ENCODE assay signal across 17 cellular contexts in the genomic region with DNA sequence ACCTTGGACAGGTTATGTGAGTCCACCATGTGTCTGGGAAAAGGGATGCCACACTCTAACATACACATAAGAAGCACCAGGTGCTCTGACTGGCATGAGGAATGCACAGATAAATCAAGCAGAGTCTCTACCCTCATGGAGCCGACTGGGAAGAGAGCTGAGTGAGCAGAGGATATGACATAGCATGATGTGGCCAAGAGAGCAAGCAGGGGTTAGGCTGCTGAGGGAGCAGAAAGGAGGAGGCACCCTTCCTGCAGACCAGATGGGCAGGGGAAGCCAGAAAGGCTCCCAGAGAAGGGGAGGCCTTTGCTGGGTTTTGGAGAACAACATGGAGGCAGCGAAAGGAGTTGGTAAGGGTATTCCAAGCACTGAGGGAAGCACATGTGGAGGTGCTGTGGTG.
DNase-seq lines count a peak whose midpoint lies in the region; ATAC-seq, FAIRE-seq and TF ChIP-seq lines count a peak whose summit lies in the region.
"Had no signal": no experiment of that assay in that cellular context is flagged by ENCODE, and none has a peak within 500 bp of the region (broad histone marks: within the 10 kb centered on the region; RNA-seq: fewer than 3 reads in every experiment).

No MANE protein-coding gene starts in this region.

- no peak overlapping the region for H2BK12ac ChIP-seq in H1 (ENCODE audit: low read depth, low read length)

- 81% methylated on average over 2 of the region's 2 CpGs; no CpG with 5 or more reads in 1 of the 2 experiments for WGBS in H1 (ENCODE audit: extremely low coverage in 1 of 2, insufficient coverage in 1 of 2, insufficient read length in 1 of 2, insufficient replicate concordance in 2 of 2, low coverage in 1 of 2, low lambda C conversion rate in 2 of 2, missing lambda C conversion rate in 1 of 2), 2 experiments
- WGBS in HepG2 (ENCODE audit: low lambda C conversion rate): 71% methylated on average over 2 of the region's 2 CpGs

- no peak overlapping the region for H3K18ac ChIP-seq in H1 (ENCODE audit: extremely low read depth, low read length)

- no peak for FAIRE-seq in H1 (lab: Jason Lieb, UNC)
- no peak for FAIRE-seq in HepG2 (lab: Jason Lieb, UNC)
- FAIRE-seq: RCC 7860 had no signal

- H3K36me3 ChIP-seq in H1 (ENCODE audit: control insufficient read depth in 2 of 4, insufficient read depth in 4 of 4, low read length in 3 of 4) (no peaks in the 10 kb centered on the region), HepG2 (replicated peaks in 1 of 2; ENCODE audit: control insufficient read depth in 1 of 2, insufficient read depth in 2 of 2, low read length in 2 of 2) (no peaks in the 10 kb centered on the region)
- H3K36me3 ChIP-seq: BE2C, HAP-1 had no signal

- no peak overlapping the region for H3K4ac ChIP-seq in H1 (replicated peaks; ENCODE audit: insufficient read length, low read depth, low read length)

- TF ChIP-seq CTCF in H1 (IDR thresholded peaks at IDR 0.05; ENCODE audit: control extremely low read depth in 1 of 3, insufficient read depth in 1 of 3, low read depth in 1 of 3, low read length in 3 of 3): no peak
- TF ChIP-seq CTCF in HepG2 (CRISPR knock-in tag; IDR thresholded peaks at IDR 0.05): no peak

- H3K9me3 ChIP-seq in H1 (ENCODE audit: insufficient read depth in 2 of 2, low read depth in 1 of 2, low read length in 1 of 2) (no peaks in the 10 kb centered on the region), HepG2 (ENCODE audit: low read length) (no peaks in the 10 kb centered on the region)
- H3K9me3 ChIP-seq: BE2C, HAP-1 had no signal

- H4K8ac ChIP-seq in H1 (ENCODE audit: extremely low read depth, insufficient read depth, low read length): no peak overlapping the region

- POLR2A ChIA-PET in H1 (lab: Charles Lee; ENCODE audit: partially characterized antibody) (interaction anchor here (0.9 kb wide), 1 partner anchor 9 kb away, joined by 3 read pairs; no protein-coding TSS in a partner anchor), HepG2 (lab: Yijun Ruan, JAX) (no interaction called here)

- H4K91ac ChIP-seq in H1 (replicated peaks; ENCODE audit: insufficient read length, low read length): no peak overlapping the region

- no peak overlapping the region for H3K9ac ChIP-seq in H1 (replicated peaks in 1 of 4; ENCODE audit: extremely low read depth in 1 of 4, low read depth in 3 of 4, low read length in 3 of 4)
- no peak overlapping the region for H3K9ac ChIP-seq in HepG2 (ENCODE audit: insufficient read depth, low read depth, low read length)
- H3K9ac ChIP-seq: KMS-11 had no signal

- TF ChIP-seq POLR2A in H1 (IDR thresholded peaks at IDR 0.05; ENCODE audit: control extremely low read depth in 1 of 2, low read depth in 2 of 2, low read length in 2 of 2) (no peak), HepG2 (IDR thresholded peaks at IDR 0.05; ENCODE audit: insufficient read depth in 1 of 2, low read depth in 2 of 2, low read length in 2 of 2) (no peak)

- in situ Hi-C loops in HepG2 (cut with HindIII; ENCODE audit: extremely low pct_ligation_motif_present, low pct_unique_long_range_greater_than_20kb): no loop called here

- H4K20me1 ChIP-seq in H1 (replicated peaks in 1 of 2; ENCODE audit: control insufficient read depth in 1 of 2, insufficient read depth in 2 of 2, low read length in 2 of 2) (no peaks in the 10 kb centered on the region), HepG2 (ENCODE audit: insufficient read depth, low read length) (no peaks in the 10 kb centered on the region)

- peak; percentile 84 for DNase-seq in HCEC 1CT
- DNase-seq in M059J (ENCODE audit: low read depth): peak; percentile 35
- DNase-seq in H1 (ENCODE audit: low read depth in 1 of 2, low spot score in 2 of 2): no peak
- no peak for DNase-seq in HepG2 (ENCODE audit: low spot score)
- no peak for DNase-seq in stimulated activated naive CD4-positive, alpha-beta T cell treated with Interleukin-2 at 50 U/mL for 16 hours (lab: John Stamatoyannopoulos, UW)
- DNase-seq in stimulated activated naive CD4-positive, alpha-beta T cell (lab: John Stamatoyannopoulos, UW): no peak
- DNase-seq: BE2C; CD8-positive, alpha-beta memory T cell; NCI-H1105 treated with DMSO at 0.1 percent for 48 hours; NCI-H187 treated with DMSO at 0.1 percent for 48 hours; NCI-H510A treated with DMSO at 0.1 percent for 48 hours; SIG-M5 had no signal

- ATAC-seq in HepG2 (peak; percentile 25; the same call in 2 of the 3 replicates), SK-N-SH treated with all-trans-retinoic acid at 6 μM for 48 hours (no peak)

- no peak overlapping the region for H2BK20ac ChIP-seq in H1 (ENCODE audit: low read length)

- H3K23me2 ChIP-seq in H1 (ENCODE audit: low read depth, low read length): no peaks in the 10 kb centered on the region

- TF ChIP-seq EP300 in H1 (IDR thresholded peaks at IDR 0.05; ENCODE audit: borderline replicate concordance in 1 of 2, low read depth in 2 of 2, low read length in 2 of 2): no peak
- no peak for TF ChIP-seq EP300 in HepG2 (IDR thresholded peaks at IDR 0.05; ENCODE audit: low read depth in 2 of 2, low read length in 2 of 2)
- TF ChIP-seq EP300 in HepG2 (CRISPR knock-in tag; IDR thresholded peaks at IDR 0.05; ENCODE audit: borderline replicate concordance): no peak

- H2AFZ ChIP-seq in H1 (ENCODE audit: low read length) (no peak overlapping the region), HepG2 (ENCODE audit: low read length) (no peak overlapping the region)

- H3K14ac ChIP-seq in H1 (ENCODE audit: insufficient read length): no peak overlapping the region

- H3K79me1 ChIP-seq in H1 (ENCODE audit: low read depth, low read length): no peaks in the 10 kb centered on the region

- no peak overlapping the region for H3K27ac ChIP-seq in H1 (ENCODE audit: low read depth, low read length)
- no peak overlapping the region for H3K27ac ChIP-seq in HepG2 (ENCODE audit: extremely low read length, insufficient read depth, low read length)
- H3K27ac ChIP-seq: HL-60, KMS-11 had no signal

- no peak overlapping the region for H2BK15ac ChIP-seq in H1 (ENCODE audit: low read length)

- H2BK120ac ChIP-seq in H1 (replicated peaks; ENCODE audit: low read depth, low read length): no peak overlapping the region

- H2AK5ac ChIP-seq in H1 (ENCODE audit: low read depth, low read length): no peak overlapping the region

- TF ChIP-seq RAD21 in H1 (IDR thresholded peaks at IDR 0.05 in 1 of 2, conservative IDR thresholded peaks at IDR 0.05 in 1 of 2; ENCODE audit: low read depth in 2 of 2, low read length in 2 of 2) (no peak), HepG2 (CRISPR knock-in tag; IDR thresholded peaks at IDR 0.05) (no peak)

- no peak overlapping the region for H3K4me3 ChIP-seq in H1 (ENCODE audit: extremely low read depth in 1 of 4, insufficient read depth in 2 of 4, low read depth in 3 of 4, low read length in 4 of 4)
- no peak overlapping the region for H3K4me3 ChIP-seq in HepG2 (replicated peaks in 1 of 3; ENCODE audit: insufficient read depth in 1 of 3, low read depth in 2 of 3, low read length in 3 of 3)
- H3K4me3 ChIP-seq: HAP-1 had no signal

- H3K4me2 ChIP-seq in H1 (ENCODE audit: insufficient read depth in 1 of 2, low read depth in 2 of 2, low read length in 2 of 2) (no peak overlapping the region), HepG2 (ENCODE audit: low read depth, low read length) (no peak overlapping the region)
- H3K4me2 ChIP-seq: KMS-11 had no signal

- H3K56ac ChIP-seq in H1 (replicated peaks; ENCODE audit: insufficient read length, low read depth, low read length): no peak overlapping the region

- no TSS peak for BruUV-seq in HepG2 (replicated peaks; lab: Mats Ljungman, UMichigan)

- H2BK5ac ChIP-seq in H1 (ENCODE audit: low read depth, low read length): peak overlapping the region; percentile 35; the same call in 1 of the 2 replicates

- no peaks in the 10 kb centered on the region for H3K27me3 ChIP-seq in H1 (replicated peaks in 1 of 4; ENCODE audit: control insufficient read depth in 3 of 4, extremely low read depth in 1 of 4, insufficient read depth in 3 of 4, low read length in 3 of 4)
- H3K27me3 ChIP-seq in HepG2 (ENCODE audit: control insufficient read depth in 1 of 2, insufficient read depth in 2 of 2, low read length in 2 of 2): no peaks in the 10 kb centered on the region; a peak in 1 of 5 replicates
- H3K27me3 ChIP-seq: BE2C had no signal

- no peaks in the 10 kb centered on the region for H3K79me2 ChIP-seq in H1 (ENCODE audit: control insufficient read depth in 1 of 2, insufficient read depth in 2 of 2, low read length in 2 of 2)
- no peaks in the 10 kb centered on the region for H3K79me2 ChIP-seq in HepG2 (ENCODE audit: insufficient read depth, low read length)

- intact Hi-C loops in HepG2 (cut with micrococcal nuclease; ENCODE audit: unreplicated experiment): no loop called here

- no peaks in the 10 kb centered on the region for H3K4me1 ChIP-seq in H1 (replicated peaks in 1 of 4; ENCODE audit: control insufficient read depth in 3 of 4, insufficient read depth in 4 of 4, low read length in 3 of 4)
- H3K4me1 ChIP-seq in HepG2 (ENCODE audit: insufficient read depth, low read length): no peaks in the 10 kb centered on the region
- H3K4me1 ChIP-seq: HAP-1 had no signal

- CTCF ChIA-PET in H1 (lab: Charles Lee; ENCODE audit: partially characterized antibody) (interaction anchor here (0.9 to 3.2 kb wide), 6 partner anchors 9 to 326 kb away, joined by 3 to 16 read pairs (median 4); no protein-coding TSS in a partner anchor), HepG2 (lab: Yijun Ruan, JAX; ENCODE audit: low intra/inter-chr PET ratio, low total read pairs) (no interaction called here)

- H3K23ac ChIP-seq in H1 (ENCODE audit: insufficient read length): no peak overlapping the region

- no peak overlapping the region for H4K5ac ChIP-seq in H1 (ENCODE audit: insufficient read length, low read depth, low read length)

TF ChIP-seq in H1, 55 proteins besides CTCF, POLR2A, EP300 and RAD21 (continues in another document):
- TF ChIP-seq FOSL1 (IDR thresholded peaks at IDR 0.05; ENCODE audit: insufficient read depth, low read depth, low read length) (no peak), JUN (IDR thresholded peaks at IDR 0.05; ENCODE audit: low read depth, low read length) (no peak), KDM1A (IDR thresholded peaks at IDR 0.05; ENCODE audit: borderline replicate concordance, low read length) (no peak), SRF (IDR thresholded peaks at IDR 0.05; ENCODE audit: low read depth, low read length) (no peak), CREB1 (IDR thresholded peaks at IDR 0.05) (no peak)

TF ChIP-seq in SK-N-SH treated with all-trans-retinoic acid at 6 μM for 48 hours, 23 proteins besides CTCF, POLR2A, EP300 and RAD21 (continues in another document):
- TF ChIP-seq CSDC2 (CRISPR knock-in tag; IDR thresholded peaks at IDR 0.05) (no peak), ARNTL (CRISPR knock-in tag; IDR thresholded peaks at IDR 0.05; ENCODE audit: borderline replicate concordance, low read depth) (no peak), SNAI2 (CRISPR knock-in tag; IDR thresholded peaks at IDR 0.05) (no peak)

Comparison
In these comparisons a context has a peak if more than half of its experiments do, and no peak if none do; other contexts are left out.
1. DNase-seq: peak in HCEC 1CT (single experiment) and M059J (single experiment); none in H1 (0 of 2), HepG2 (single experiment), stimulated activated naive CD4-positive, alpha-beta T cell treated with Interleukin-2 at 50 U/mL for 16 hours (single experiment) and stimulated activated naive CD4-positive, alpha-beta T cell (0 of 6).